Comparison of ENCODE assay signal across 8 cellular contexts in the genomic region with DNA sequence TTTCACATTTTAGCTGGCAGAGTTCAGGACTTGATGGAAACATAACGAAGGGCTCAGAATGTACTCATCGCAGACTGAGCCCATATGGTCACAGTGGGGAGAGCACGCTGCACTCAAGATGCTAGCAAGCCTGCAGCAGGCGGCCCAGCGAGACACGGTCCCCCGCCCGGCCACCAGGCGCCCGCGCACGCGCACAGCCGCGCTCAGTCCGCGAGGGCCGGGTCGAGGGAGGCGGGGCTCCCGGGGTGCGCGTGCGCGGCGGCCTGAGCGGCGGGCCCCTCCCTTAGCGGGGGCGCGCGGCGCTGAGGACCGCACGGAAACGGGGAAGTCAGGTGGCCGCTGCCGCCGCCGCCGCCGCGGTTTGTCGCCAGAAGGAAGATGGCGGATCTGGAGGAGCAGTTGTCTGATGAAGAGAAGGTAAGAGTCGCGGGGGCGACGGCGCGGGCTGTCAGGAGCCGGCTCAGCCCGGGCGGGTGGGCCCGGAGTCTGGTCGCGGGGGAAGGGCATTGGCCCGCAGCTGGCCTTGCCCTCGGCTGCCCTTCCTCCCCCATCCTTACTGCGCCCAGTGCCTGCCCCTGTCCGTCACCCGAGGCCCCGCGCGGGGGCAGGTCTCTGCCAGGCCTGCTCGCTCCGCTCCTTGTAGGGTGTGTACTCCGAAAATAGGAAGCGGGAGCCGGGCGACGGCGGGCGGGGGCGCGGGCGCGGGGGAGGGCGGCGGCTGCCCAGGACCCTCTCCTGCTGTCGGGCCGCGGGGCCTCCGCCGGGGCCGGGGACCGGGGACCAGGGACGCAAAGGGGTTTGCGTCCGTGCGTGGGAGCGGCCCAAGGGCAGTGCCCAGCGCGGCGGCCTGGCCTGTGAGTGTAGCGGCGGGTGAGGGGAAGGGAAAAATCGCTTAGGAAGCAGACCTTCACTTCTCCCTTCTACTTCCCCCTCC. TPM values are rescaled to one million over a fixed set of nuclear protein-coding genes. Genes with fewer than 3 reads are reported as not detected.
DNase-seq lines count a peak whose midpoint lies in the region; ATAC-seq, FAIRE-seq and TF ChIP-seq lines count a peak whose summit lies in the region.

TSS of gene CAPZA2 (plus strand) at position 354 of the 934 bp plus-strand sequence. CDS start at position 379, 25 bp downstream.

- H3K9me3 Mint-ChIP-seq in activated naive CD4-positive, alpha-beta T cell treated with anti-CD3 and anti-CD28 coated beads for 36 hours: no peaks in the 10 kb centered on the region

- TF ChIP-seq POLR2A in NB4 (IDR thresholded peaks at IDR 0.05; ENCODE audit: extremely low read depth, insufficient read length): peak; percentile 85

- H3K27me3 Mint-ChIP-seq in activated naive CD4-positive, alpha-beta T cell treated with anti-CD3 and anti-CD28 coated beads for 36 hours (ENCODE audit: low read depth): peaks cover 6% of the 10 kb centered on the region

- H3K4me3 ChIP-seq in NB4 (ENCODE audit: low read depth, low read length): peak within 1 kb of the TSS; percentile 88

- TF ChIP-seq CTCF in GM10266 (IDR thresholded peaks at IDR 0.05; ENCODE audit: control insufficient read depth, insufficient read depth, low read depth, missing control alignments): peak; percentile 4
- TF ChIP-seq CTCF in NB4 (IDR thresholded peaks at IDR 0.05; ENCODE audit: low read depth, low read length): no peak

- CTCF ChIA-PET in activated naive CD4-positive, alpha-beta T cell treated with anti-CD3 and anti-CD28 coated beads for 36 hours (lab: Charles Lee): interaction anchor here (0.6 to 1.1 kb wide), 3 partner anchors 27 to 122 kb away, joined by 3 to 5 read pairs (median 4); no protein-coding TSS in a partner anchor

- ATAC-seq in HG02571 (IDR thresholded peaks at IDR 0.05; ENCODE audit: unreplicated experiment): peak; percentile 86

- DNase-seq in GM10266 (ENCODE audit: extremely low spot score) (peak; percentile 100), NB4 (ENCODE audit: low read depth) (peak; percentile 96), SK-N-DZ (ENCODE audit: low spot score) (peak; percentile 89), frontal cortex (ENCODE audit: low spot score in 2 of 2) (peak; percentile 97 to 98), non-pigmented ciliary epithelial cell (ENCODE audit: low read depth) (peak; percentile 15), substantia nigra (lab: John Stamatoyannopoulos, UW) (peak; percentile 57 to 98 (median 87))
- DNase-seq in activated naive CD4-positive, alpha-beta T cell treated with anti-CD3 and anti-CD28 coated beads for 36 hours: peak; percentile 93

- peaks cover 2% of the 10 kb centered on the region for H3K36me3 Mint-ChIP-seq in activated naive CD4-positive, alpha-beta T cell treated with anti-CD3 and anti-CD28 coated beads for 36 hours (ENCODE audit: low read depth)

- H3K27ac ChIP-seq in substantia nigra (ENCODE audit: low read depth, low read length, poor library complexity, severe bottlenecking): peak within 1 kb of the TSS; percentile 91

- peak within 1 kb of the TSS; percentile 93 for H3K27ac Mint-ChIP-seq in activated naive CD4-positive, alpha-beta T cell treated with anti-CD3 and anti-CD28 coated beads for 36 hours

- peaks cover 37% of the 10 kb centered on the region for H3K4me1 Mint-ChIP-seq in activated naive CD4-positive, alpha-beta T cell treated with anti-CD3 and anti-CD28 coated beads for 36 hours (ENCODE audit: low read depth)

- intact Hi-C loops in activated naive CD4-positive, alpha-beta T cell treated with anti-CD3 and anti-CD28 coated beads for 36 hours (cut with micrococcal nuclease): loop anchor here (1.0 to 5.0 kb wide), 7 partner anchors 10 to 1322 kb away; partner anchors contain the start of genes LSM8, ST7 and TES

- peak within 1 kb of the TSS; percentile 93 for H3K4me3 Mint-ChIP-seq in activated naive CD4-positive, alpha-beta T cell treated with anti-CD3 and anti-CD28 coated beads for 36 hours

- FAIRE-seq in frontal cortex (lab: Jason Lieb, UNC): no peak

RNA-seq across cellular contexts. Expression of gene CAPZA2, which starts in this region (rescaled TPM):
- 83.3 and 95.1 TPM in 2 replicates for polyA plus RNA-seq in SK-N-DZ (2014; cell fraction: cytosol; rRNA removed)
- polyA plus RNA-seq in SK-N-DZ (2014; cell fraction: nucleus; rRNA removed): 52.2 and 69.5 TPM in 2 replicates
- total RNA-seq in activated naive CD4-positive, alpha-beta T cell treated with anti-CD3 and anti-CD28 coated beads for 36 hours: 100 to 1,000 TPM; 127 to 164 TPM
- 154 TPM for total RNA-seq in frontal cortex

Comparison
In these comparisons a context has a peak if more than half of its experiments do, and no peak if none do; other contexts are left out.
1. Peak in every context shown above with its lines: DNase-seq, ATAC-seq, H3K4me3 ChIP-seq and H3K27ac ChIP-seq.
2. DNase-seq: peak in every context shown above with its lines; median percentile 100 in GM10266; 98 in frontal cortex; 96 in NB4; 93 in activated naive CD4-positive, alpha-beta T cell treated with anti-CD3 and anti-CD28 coated beads for 36 hours; 89 in SK-N-DZ; 87 in substantia nigra; 15 in non-pigmented ciliary epithelial cell.